Comparison of ENCODE assay signal across 32 cellular contexts in the genomic region with DNA sequence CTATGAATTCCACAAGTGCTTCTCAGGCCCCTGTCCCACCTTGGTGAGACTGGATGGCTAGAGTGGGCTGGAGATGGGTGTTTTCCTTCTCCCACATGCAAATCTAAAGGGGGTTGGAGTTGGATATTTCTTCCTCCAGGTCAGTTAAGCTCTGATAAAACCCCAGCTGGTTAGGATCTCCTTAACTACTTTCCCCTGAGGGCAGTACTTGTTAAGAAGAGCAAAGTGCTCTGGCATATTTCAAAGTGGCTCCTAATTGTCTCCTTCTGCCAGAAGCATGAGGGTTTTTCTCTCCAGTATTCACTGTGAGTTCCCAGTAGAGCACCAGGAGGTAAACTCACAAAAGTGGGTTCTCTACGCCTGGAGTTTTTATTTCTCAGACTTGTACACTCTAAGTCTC. TPM values are rescaled to one million over a fixed set of nuclear protein-coding genes. Genes with fewer than 3 reads are reported as not detected.
"Had no signal": no experiment of that assay in that cellular context is flagged by ENCODE, and none has a peak within 500 bp of the region (broad histone marks: within the 10 kb centered on the region; RNA-seq: fewer than 3 reads in every experiment).

No MANE protein-coding gene starts in this region.

- FAIRE-seq: pancreas had no signal

- H3K4me1 Mint-ChIP-seq: activated CD4-positive, alpha-beta memory T cell treated with anti-CD3 and anti-CD28 coated beads, Interleukin-2, amount 10 ng/mL, durations not matched to agents 7 days and 5 days; activated CD4-positive, alpha-beta T cell treated with anti-CD3 and anti-CD28 coated beads, Interleukin-2, amount 10 ng/mL, durations not matched to agents 7 days and 5 days; endodermal cell; naive thymus-derived CD8-positive, alpha-beta T cell; neural crest cell; stimulated activated effector memory CD8-positive, alpha-beta T cell treated with anti-CD3 and anti-CD28 coated beads, Interleukin-12 subunit alpha, Interleukin-12 subunit beta, amount 100 ng/mL, for 72 hours; WTC11 had no signal

- H3K27me3 ChIP-seq: breast epithelium, foreskin keratinocyte, heart left ventricle, pancreas, vagina had no signal

- H3K9me3 Mint-ChIP-seq: activated CD4-positive, alpha-beta memory T cell treated with anti-CD3 and anti-CD28 coated beads, Interleukin-2, amount 10 ng/mL, durations not matched to agents 7 days and 5 days; activated T-cell treated with anti-CD3 and anti-CD28 coated beads, Interleukin-2, amount 50 U/mL, for 24 hours; stimulated activated effector memory CD8-positive, alpha-beta T cell treated with anti-CD3 and anti-CD28 coated beads, Interleukin-12 subunit alpha, Interleukin-12 subunit beta, amount 100 ng/mL, for 72 hours; type B pancreatic cell had no signal

- H3K4me1 ChIP-seq: breast epithelium, foreskin keratinocyte, heart left ventricle, pancreas, prostate gland, vagina had no signal

- H3K36me3 Mint-ChIP-seq: naive thymus-derived CD8-positive, alpha-beta T cell; stimulated activated effector memory CD8-positive, alpha-beta T cell treated with anti-CD3 and anti-CD28 coated beads, Interleukin-12 subunit alpha, Interleukin-12 subunit beta, amount 100 ng/mL, for 72 hours; type B pancreatic cell had no signal

- H3K4me3 ChIP-seq: breast epithelium, heart left ventricle, pancreas, prostate gland, skin epidermis, thoracic aorta, vagina had no signal

- H3K27ac Mint-ChIP-seq: activated CD4-positive, alpha-beta memory T cell treated with anti-CD3 and anti-CD28 coated beads, Interleukin-2, amount 10 ng/mL, durations not matched to agents 7 days and 5 days; activated CD4-positive, alpha-beta T cell treated with anti-CD3 and anti-CD28 coated beads, Interleukin-2, amount 10 ng/mL, durations not matched to agents 7 days and 5 days; activated T-cell treated with anti-CD3 and anti-CD28 coated beads, Interleukin-2, amount 50 U/mL, for 24 hours; endodermal cell; naive thymus-derived CD8-positive, alpha-beta T cell; stimulated activated effector memory CD8-positive, alpha-beta T cell treated with anti-CD3 and anti-CD28 coated beads, Interleukin-12 subunit alpha, Interleukin-12 subunit beta, amount 100 ng/mL, for 72 hours; stimulated activated naive CD8-positive, alpha-beta T cell treated with anti-CD3 and anti-CD28 coated beads, Interleukin-15, Interleukin-2, amounts not matched to agents 100 ng/mL and 50 ng/mL, for 24 hours; type B pancreatic cell; WTC11 had no signal

- H3K9me3 ChIP-seq: pancreas, prostate gland, vagina had no signal

- H3K4me3 Mint-ChIP-seq: activated CD4-positive, alpha-beta memory T cell treated with anti-CD3 and anti-CD28 coated beads, Interleukin-2, amount 10 ng/mL, durations not matched to agents 7 days and 5 days; activated CD4-positive, alpha-beta T cell treated with anti-CD3 and anti-CD28 coated beads, Interleukin-2, amount 10 ng/mL, durations not matched to agents 7 days and 5 days; activated T-cell treated with anti-CD3 and anti-CD28 coated beads, Interleukin-2, amount 50 U/mL, for 24 hours; endodermal cell; naive thymus-derived CD8-positive, alpha-beta T cell; neural crest cell; stimulated activated effector memory CD8-positive, alpha-beta T cell treated with anti-CD3 and anti-CD28 coated beads, Interleukin-12 subunit alpha, Interleukin-12 subunit beta, amount 100 ng/mL, for 72 hours; stimulated activated naive CD8-positive, alpha-beta T cell treated with anti-CD3 and anti-CD28 coated beads, Interleukin-15, Interleukin-2, amounts not matched to agents 100 ng/mL and 50 ng/mL, for 24 hours; type B pancreatic cell; WTC11 had no signal

- H3K27ac ChIP-seq: breast epithelium, foreskin keratinocyte, heart left ventricle, pancreas, prostate gland, skin epidermis, thoracic aorta, vagina had no signal

- ATAC-seq: esophagus mucosa; foreskin keratinocyte; heart left ventricle; left ventricle myocardium superior; naive thymus-derived CD8-positive, alpha-beta T cell; pancreas; sciatic nerve; stimulated activated effector memory CD8-positive, alpha-beta T cell treated with anti-CD3 and anti-CD28 coated beads, Interleukin-12 subunit alpha, Interleukin-12 subunit beta, amount 100 ng/mL, for 72 hours; WTC11 had no signal

- H3K36me3 ChIP-seq: breast epithelium, heart left ventricle, pancreas, prostate gland, thoracic aorta, vagina had no signal

- DNase-seq: activated CD4-positive, alpha-beta memory T cell treated with anti-CD3 and anti-CD28 coated beads, Interleukin-2, amount 10 ng/mL, durations not matched to agents 7 days and 5 days; activated CD4-positive, alpha-beta T cell treated with anti-CD3 and anti-CD28 coated beads for 1 hour; activated CD4-positive, alpha-beta T cell treated with anti-CD3 and anti-CD28 coated beads, Interleukin-2, amount 10 ng/mL, durations not matched to agents 7 days and 5 days; activated CD8-positive, alpha-beta memory T cell treated with anti-CD3 and anti-CD28 coated beads, Interleukin-2, amount 50 U/mL, for 48 hours; activated gamma-delta T cell; activated naive CD4-positive, alpha-beta T cell treated with anti-CD3 and anti-CD28 coated beads, Interleukin-2, amount 50 U/mL, for 16 hours; activated T-cell treated with anti-CD3 and anti-CD28 coated beads, Interleukin-2, amount 50 U/mL, for 24 hours; amygdala; central memory CD4-positive, alpha-beta T cell; endodermal cell; foreskin keratinocyte; heart left ventricle; left ventricle myocardium superior; mammary epithelial cell; naive thymus-derived CD8-positive, alpha-beta T cell; nucleus accumbens; pancreas; retina; stimulated activated CD4-positive, alpha-beta T cell treated with anti-CD3 and anti-CD28 coated beads, Interleukin-4, amount 100 ng/mL, for 24 hours; T1000 had no signal

RNA-seq across cellular contexts. Expression of gene COL6A6, which starts 31.4 kb away (rescaled TPM):
- total RNA-seq: activated CD4-positive, alpha-beta memory T cell treated with anti-CD3 and anti-CD28 coated beads, Interleukin-2, amount 10 ng/mL, durations not matched to agents 7 days and 5 days; activated CD4-positive, alpha-beta T cell treated with anti-CD3 and anti-CD28 coated beads, Interleukin-2, amount 10 ng/mL, durations not matched to agents 7 days and 5 days; foreskin keratinocyte; mammary epithelial cell; naive thymus-derived CD8-positive, alpha-beta T cell; neural crest cell; vagina had no signal
- polyA plus RNA-seq: foreskin keratinocyte; mammary epithelial cell; naive thymus-derived CD8-positive, alpha-beta T cell had no signal
